18 cellular contexts compared by ENCODE assay signal in the genomic region with DNA sequence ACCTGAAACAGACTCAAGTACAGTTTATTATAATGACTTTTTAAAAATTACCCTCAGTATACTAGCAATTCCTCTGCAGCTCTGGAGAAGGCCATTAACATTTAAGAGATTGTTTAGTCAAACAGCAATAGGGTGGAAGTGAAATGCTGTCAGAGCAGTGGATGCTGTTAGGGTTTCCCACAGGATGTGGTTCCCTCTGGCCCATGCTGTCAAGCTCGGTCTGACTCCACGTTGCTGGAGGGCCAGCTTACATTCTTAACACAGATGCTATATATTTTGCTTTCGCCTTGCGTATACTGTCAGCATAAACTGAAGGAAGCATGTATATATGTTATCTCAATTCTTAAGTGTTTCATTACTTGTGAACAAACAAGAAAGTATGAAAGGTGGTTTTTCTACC.
DNase-seq lines count a peak whose midpoint lies in the region; ATAC-seq and FAIRE-seq lines count a peak whose summit lies in the region.
"Had no signal": no experiment of that assay in that cellular context is flagged by ENCODE, and none has a peak within 500 bp of the region (broad histone marks: within the 10 kb centered on the region; RNA-seq: fewer than 3 reads in every experiment).

No MANE protein-coding gene starts in this region.

- no peaks in the 10 kb centered on the region for H3K36me3 Mint-ChIP-seq in stimulated activated effector memory CD8-positive, alpha-beta T cell treated with anti-CD3 and anti-CD28 coated beads, Interleukin-12 subunit alpha, Interleukin-12 subunit beta, amount 100 ng/mL, for 72 hours

- ATAC-seq in GM18868 (IDR thresholded peaks at IDR 0.05; ENCODE audit: unreplicated experiment) = peak; percentile 61
- peak; percentile 50 for ATAC-seq in GM21825 (IDR thresholded peaks at IDR 0.05; ENCODE audit: unreplicated experiment)
- ATAC-seq in stimulated activated effector memory CD8-positive, alpha-beta T cell treated with anti-CD3 and anti-CD28 coated beads, Interleukin-12 subunit alpha, Interleukin-12 subunit beta, amount 100 ng/mL, for 72 hours = no peak
- no peak for ATAC-seq in GM18519 (IDR thresholded peaks at IDR 0.05; ENCODE audit: low FRiP score, unreplicated experiment)
- ATAC-seq: left lobe of liver had no signal

- H3K4me1 Mint-ChIP-seq in stimulated activated effector memory CD8-positive, alpha-beta T cell treated with anti-CD3 and anti-CD28 coated beads, Interleukin-12 subunit alpha, Interleukin-12 subunit beta, amount 100 ng/mL, for 72 hours = no peaks in the 10 kb centered on the region

- peaks cover 3% of the 10 kb centered on the region for H3K9me3 Mint-ChIP-seq in stimulated activated effector memory CD8-positive, alpha-beta T cell treated with anti-CD3 and anti-CD28 coated beads, Interleukin-12 subunit alpha, Interleukin-12 subunit beta, amount 100 ng/mL, for 72 hours

- H3K4me3 Mint-ChIP-seq in stimulated activated effector memory CD8-positive, alpha-beta T cell treated with anti-CD3 and anti-CD28 coated beads, Interleukin-12 subunit alpha, Interleukin-12 subunit beta, amount 100 ng/mL, for 72 hours = no peak overlapping the region

- DNase-seq in HT1080 (ENCODE audit: low read depth) = peak; percentile 18
- no peak for DNase-seq in urothelium cell line (ENCODE audit: low spot score)
- DNase-seq in stimulated activated effector memory CD8-positive, alpha-beta T cell treated with anti-CD3 and anti-CD28 coated beads, Interleukin-12 subunit alpha, Interleukin-12 subunit beta, amount 100 ng/mL, for 72 hours (ENCODE audit: low spot score in 2 of 2) = no peak
- DNase-seq in kidney glomerular epithelial cell (lab: John Stamatoyannopoulos, UW) = no peak
- DNase-seq: activated CD4-positive, CD25-positive, alpha-beta regulatory T cell treated with anti-CD3 and anti-CD28 coated beads, Interleukin-2, amount 50 U/mL, for 72 hours; activated gamma-delta T cell; cerebellar nuclear complex; DMS153; NCI-H2081; NCI-H524; occipital lobe; SHP77; stimulated activated CD4-positive, alpha-beta T cell treated with anti-CD3 and anti-CD28 coated beads, Interleukin-2, amount 100 ng/mL, for 48 hours had no signal

- FAIRE-seq in urothelium cell line (lab: Jason Lieb, UNC) = peak; percentile 87
- FAIRE-seq: endometrium had no signal

- H3K27ac Mint-ChIP-seq in stimulated activated effector memory CD8-positive, alpha-beta T cell treated with anti-CD3 and anti-CD28 coated beads, Interleukin-12 subunit alpha, Interleukin-12 subunit beta, amount 100 ng/mL, for 72 hours = no peak overlapping the region

Comparison
In these comparisons a context has a peak if more than half of its experiments do, and no peak if none do; other contexts are left out.
1. ATAC-seq: peak in GM18868 (single experiment) and GM21825 (single experiment); none in stimulated activated effector memory CD8-positive, alpha-beta T cell treated with anti-CD3 and anti-CD28 coated beads, Interleukin-12 subunit alpha, Interleukin-12 subunit beta, amount 100 ng/mL, for 72 hours (single experiment) and GM18519 (single experiment).